26 cellular contexts compared by ENCODE assay signal in genomic region chr10:105183506-105183905, GRCh38.
"Had no signal": no experiment of that assay in that cellular context is flagged by ENCODE, and none has a peak within 500 bp of the region (broad histone marks: within the 10 kb centered on the region; RNA-seq: fewer than 3 reads in every experiment).

No MANE protein-coding gene starts in this region.

- H3K4me1 ChIP-seq: esophagus squamous epithelium, left ventricle myocardium inferior, lower lobe of right lung, pancreas, right atrium auricular region, sigmoid colon, testis, tibial artery had no signal

- H3K4me3 ChIP-seq: coronary artery, esophagus squamous epithelium, left ventricle myocardium inferior, lower lobe of right lung, pancreas, right atrium auricular region, sigmoid colon, testis, tibial artery had no signal

- H3K4me3 Mint-ChIP-seq: effector memory CD8-positive, alpha-beta T cell; immature natural killer cell; memory B cell; natural killer cell; stimulated activated memory B cell treated with anti-CD40 and anti-IgM and Interleukin-4, amounts not matched to agents 10 μg/mL and 1 μg/mL and 100 μg/mL, for 72 hours; type B pancreatic cell had no signal

- H3K27me3 Mint-ChIP-seq: effector memory CD8-positive, alpha-beta T cell; progenitor cell of endocrine pancreas; stimulated activated memory B cell treated with anti-CD40 and anti-IgM and Interleukin-4, amounts not matched to agents 10 μg/mL and 1 μg/mL and 100 μg/mL, for 72 hours had no signal

- H3K27ac ChIP-seq: coronary artery, esophagus squamous epithelium, left ventricle myocardium inferior, lower lobe of right lung, neutrophil, pancreas, right atrium auricular region, sigmoid colon, testis, tibial artery had no signal

- H3K27ac Mint-ChIP-seq: effector memory CD8-positive, alpha-beta T cell; immature natural killer cell; memory B cell; natural killer cell; progenitor cell of endocrine pancreas; stimulated activated memory B cell treated with anti-CD40 and anti-IgM and Interleukin-4, amounts not matched to agents 10 μg/mL and 1 μg/mL and 100 μg/mL, for 72 hours; type B pancreatic cell had no signal

- H3K36me3 Mint-ChIP-seq: immature natural killer cell; memory B cell; natural killer cell; stimulated activated memory B cell treated with anti-CD40 and anti-IgM and Interleukin-4, amounts not matched to agents 10 μg/mL and 1 μg/mL and 100 μg/mL, for 72 hours; type B pancreatic cell had no signal

- H3K36me3 ChIP-seq: esophagus squamous epithelium, left ventricle myocardium inferior, lower lobe of right lung, neutrophil, pancreas, right atrium auricular region, sigmoid colon, tibial artery had no signal

- H3K4me1 Mint-ChIP-seq: immature natural killer cell; memory B cell; natural killer cell; stimulated activated memory B cell treated with anti-CD40 and anti-IgM and Interleukin-4, amounts not matched to agents 10 μg/mL and 1 μg/mL and 100 μg/mL, for 72 hours had no signal

- ATAC-seq: effector memory CD8-positive, alpha-beta T cell; left colon; lower lobe of right lung; natural killer cell; pancreas; stimulated activated memory B cell treated with anti-CD40 and anti-IgM and Interleukin-4, amounts not matched to agents 10 μg/mL and 1 μg/mL and 100 μg/mL, for 72 hours; stimulated activated naive CD8-positive, alpha-beta T cell treated with anti-CD3 and anti-CD28 coated beads, Interleukin-15, Interleukin-2, amounts not matched to agents 100 U/mL and 50 U/mL, for 24 hours had no signal

- H3K27me3 ChIP-seq: esophagus squamous epithelium, neutrophil, pancreas, right atrium auricular region, sigmoid colon, testis, tibial artery had no signal

- H3K9me3 Mint-ChIP-seq: type B pancreatic cell had no signal

- DNase-seq: dermis blood vessel endothelial cell; effector memory CD8-positive, alpha-beta T cell; erythroblast; esophagus squamous epithelium; foreskin melanocyte; immature natural killer cell; islet precursor cell; kidney glomerular epithelial cell; left colon; left ventricle myocardium inferior; lower lobe of right lung; natural killer cell; pancreas; sigmoid colon; stimulated activated CD4-positive, alpha-beta T cell treated with anti-CD3 and anti-CD28 coated beads, Interleukin-2, amount 100 ng/mL, for 24 hours; stimulated activated CD4-positive, alpha-beta T cell treated with anti-CD3 and anti-CD28 coated beads, Interleukin-4, amount 100 ng/mL, for 4 hours; stimulated activated naive CD8-positive, alpha-beta T cell treated with anti-CD3 and anti-CD28 coated beads, Interleukin-15, Interleukin-2, amounts not matched to agents 100 U/mL and 50 U/mL, for 24 hours; testis; tibial artery had no signal

- H3K9me3 ChIP-seq: esophagus squamous epithelium, left ventricle myocardium inferior, lower lobe of right lung, neutrophil, pancreas, right atrium auricular region, sigmoid colon, testis, tibial artery had no signal
